ENCODE assay signal across 28 cellular contexts in genomic region chr21:42521805-42522204, GRCh38. TPM values are rescaled to one million over a fixed set of nuclear protein-coding genes. Genes with fewer than 3 reads are reported as not detected.
A peak's percentile ranks its signal among the peaks of the same experiment; 100 is the strongest.
DNase-seq lines count a peak whose midpoint lies in the region; ATAC-seq, FAIRE-seq and TF ChIP-seq lines count a peak whose summit lies in the region.
"Had no signal": no experiment of that assay in that cellular context is flagged by ENCODE, and none has a peak within 500 bp of the region (broad histone marks: within the 10 kb centered on the region; RNA-seq: fewer than 3 reads in every experiment).

No MANE protein-coding gene starts in this region.

- no peak overlapping the region for H2AK5ac ChIP-seq in trophoblast cell (ENCODE audit: low read length)

- H3K9me2 ChIP-seq in DOHH2 (replicated peaks; ENCODE audit: control insufficient read depth, low read length) (no peaks in the 10 kb centered on the region), Karpas-422 (replicated peaks; ENCODE audit: insufficient read depth, low read length) (no peaks in the 10 kb centered on the region)

- in situ Hi-C loops in K562 (cut with MboI) = no loop called here

- H3K9ac ChIP-seq in Karpas-422 (ENCODE audit: low read length) = peak overlapping the region; percentile 39; the same call in 1 of the 2 replicates
- no peak overlapping the region for H3K9ac ChIP-seq in K562 (ENCODE audit: insufficient read depth in 1 of 2, low read depth in 2 of 2, low read length in 2 of 2)
- no peak overlapping the region for H3K9ac ChIP-seq in trophoblast cell (ENCODE audit: low read length)
- H3K9ac ChIP-seq in smooth muscle cell (ENCODE audit: low read depth) = no peak overlapping the region

- H3K4me3 ChIP-seq in DOHH2 (ENCODE audit: low read length) = no peak overlapping the region
- no peak overlapping the region for H3K4me3 ChIP-seq in Karpas-422 (ENCODE audit: low read length)
- no peak overlapping the region for H3K4me3 ChIP-seq in K562
- no peak overlapping the region for H3K4me3 ChIP-seq in trophoblast cell (ENCODE audit: low read depth, low read length)
- H3K4me3 ChIP-seq in smooth muscle cell = no peak overlapping the region
- H3K4me3 ChIP-seq: A549, MG63, SJSA1 had no signal

- no peaks in the 10 kb centered on the region for H4K20me1 ChIP-seq in DOHH2 (ENCODE audit: control insufficient read depth, insufficient read depth, low read depth, low read length)
- no peaks in the 10 kb centered on the region for H4K20me1 ChIP-seq in Karpas-422 (ENCODE audit: insufficient read depth, low read depth, low read length)
- peaks cover 6% of the 10 kb centered on the region; the same call in 1 of the 2 replicates for H4K20me1 ChIP-seq in K562 (replicated peaks; ENCODE audit: control insufficient read depth, insufficient read depth, low read length)
- H4K20me1 ChIP-seq in smooth muscle cell (ENCODE audit: low read depth) = no peaks in the 10 kb centered on the region

- DNase-seq in Karpas-422 (no peak), K562 (ENCODE audit: extremely low read depth in 1 of 4, low spot score in 3 of 4) (no peak), trophoblast cell (no peak), epidermal melanocyte (ENCODE audit: insufficient read length, low spot score) (no peak), smooth muscle cell (lab: John Stamatoyannopoulos, UW; ENCODE audit: unreplicated experiment) (no peak)
- DNase-seq: AML-193; C1 segment of cervical spinal cord; CD4-positive, alpha-beta memory T cell; COR-L47; GF-D8; Kasumi-1; MG63; NCI-H1105 treated with DMSO at 0.1 percent for 48 hours; NCI-H146; NCI-H2029; NCI-H446 treated with DMSO at 0.1 percent for 48 hours; NCI-H82; NK-92 treated with Interleukin-12 subunit alpha and Interleukin-12 subunit beta, amount 100 ng/mL, for 24 hours had no signal

- TF ChIP-seq POLR2A in K562 (conservative IDR thresholded peaks at IDR 0.05) = no peak

- no peak overlapping the region for H3K14ac ChIP-seq in trophoblast cell (ENCODE audit: low read length)

- CTCF ChIA-PET in K562 (lab: Yijun Ruan, JAX; ENCODE audit: low intra/inter-chr PET ratio) = no interaction called here

- no peak overlapping the region for H3K4ac ChIP-seq in trophoblast cell (ENCODE audit: low read depth, low read length)

- no peak overlapping the region for H2AFZ ChIP-seq in Karpas-422 (ENCODE audit: low read length)
- no peak overlapping the region for H2AFZ ChIP-seq in K562 (ENCODE audit: low read depth, low read length)
- H2AFZ ChIP-seq in trophoblast cell (ENCODE audit: insufficient read depth, low read length, poor library complexity) = no peak overlapping the region
- no peak overlapping the region for H2AFZ ChIP-seq in smooth muscle cell (ENCODE audit: low read depth)

- peak overlapping the region; percentile 37 for H3K18ac ChIP-seq in trophoblast cell (ENCODE audit: low read length)

- H2BK12ac ChIP-seq in trophoblast cell (ENCODE audit: low read length) = no peak overlapping the region

- WGBS in K562 (ENCODE audit: insufficient coverage, low coverage, missing lambda C conversion rate) = 9% methylated on average over 6 of the region's 6 CpGs
- no CpG with 5 or more reads among the region's 6 CpGs for WGBS in trophoblast cell (ENCODE audit: extremely low coverage, insufficient coverage, insufficient read length)
- WGBS in smooth muscle cell (ENCODE audit: low lambda C conversion rate) = 94% methylated on average over 6 of the region's 6 CpGs

- H4K8ac ChIP-seq in trophoblast cell (ENCODE audit: low read depth, low read length) = no peak overlapping the region

- no peak overlapping the region for H4K91ac ChIP-seq in trophoblast cell (ENCODE audit: low read depth, low read length)

- ATAC-seq in K562 (no peak), GM18868 (IDR thresholded peaks at IDR 0.05; ENCODE audit: unreplicated experiment) (no peak), SK-N-SH treated with all-trans-retinoic acid at 6 μM for 48 hours (no peak)
- ATAC-seq: A549, HCT116, PC-3 had no signal

- TF ChIP-seq EP300 in K562 (IDR thresholded peaks at IDR 0.05; ENCODE audit: low read length) = no peak

- H3F3A ChIP-seq in DOHH2 (ENCODE audit: control insufficient read depth, insufficient read depth) (peaks cover 23% of the 10 kb centered on the region), smooth muscle cell (ENCODE audit: low read depth) (peaks cover 14% of the 10 kb centered on the region)

- TF ChIP-seq RAD21 in K562 (CRISPR knock-in tag; conservative IDR thresholded peaks at IDR 0.05 in 1 of 2, IDR thresholded peaks at IDR 0.05 in 1 of 2) = no peak

- intact Hi-C loops in K562 (cut with micrococcal nuclease) = loop anchor here (10.0 kb wide), 1 partner anchor 53 kb away; no protein-coding TSS in a partner anchor

- peak overlapping the region; percentile 29 for H3K4me2 ChIP-seq in DOHH2 (ENCODE audit: low read length)
- H3K4me2 ChIP-seq in Karpas-422 (ENCODE audit: low read depth, low read length, poor library complexity, severe bottlenecking) = peak overlapping the region; percentile 36
- H3K4me2 ChIP-seq in K562 (ENCODE audit: insufficient read depth, low read length) = no peak overlapping the region
- H3K4me2 ChIP-seq in trophoblast cell (ENCODE audit: low read length) = no peak overlapping the region
- H3K4me2 ChIP-seq in smooth muscle cell = no peak overlapping the region
- H3K4me2 ChIP-seq: A549 had no signal

- no peaks in the 10 kb centered on the region for H3K9me3 ChIP-seq in DOHH2 (ENCODE audit: control insufficient read depth, insufficient read depth, low read length)
- H3K9me3 ChIP-seq in Karpas-422 (ENCODE audit: low read length) = no peaks in the 10 kb centered on the region
- no peaks in the 10 kb centered on the region for H3K9me3 ChIP-seq in K562 (replicated peaks; ENCODE audit: control insufficient read depth, insufficient read depth, low read depth, low read length)
- peaks cover 1% of the 10 kb centered on the region for H3K9me3 ChIP-seq in trophoblast cell (ENCODE audit: insufficient read depth, low read depth, low read length)
- no peaks in the 10 kb centered on the region for H3K9me3 ChIP-seq in smooth muscle cell (replicated peaks; ENCODE audit: low read depth)
- H3K9me3 ChIP-seq: A549, MG63, SJSA1 had no signal

- H3K9me1 ChIP-seq in K562 (ENCODE audit: control insufficient read depth, insufficient read depth, low read length) = no peaks in the 10 kb centered on the region

- H3K4me1 ChIP-seq in DOHH2 (ENCODE audit: control insufficient read depth, low read length) (peaks cover 57% of the 10 kb centered on the region), Karpas-422 (ENCODE audit: low read length) (peaks cover 77% of the 10 kb centered on the region), K562 (replicated peaks in 1 of 2; ENCODE audit: control insufficient read depth in 2 of 2, insufficient read depth in 2 of 2, low read length in 2 of 2) (peaks cover 0 to 4% of the 10 kb centered on the region in 2 experiments; a peak in 1 of 5 replicates), trophoblast cell (ENCODE audit: control insufficient read depth in 1 of 2, insufficient read depth in 2 of 2, low read length in 2 of 2) (peaks cover 23 to 30% of the 10 kb centered on the region in 2 experiments), smooth muscle cell (ENCODE audit: low read depth) (peaks cover 38% of the 10 kb centered on the region)

- H2BK120ac ChIP-seq in trophoblast cell (ENCODE audit: insufficient read depth, low read length, poor library complexity) = no peak overlapping the region

- H3K36me3 ChIP-seq in DOHH2 (ENCODE audit: control insufficient read depth, low read length) = peaks cover 93% of the 10 kb centered on the region
- peaks cover 22% of the 10 kb centered on the region; the same call in 1 of the 2 replicates for H3K36me3 ChIP-seq in Karpas-422 (ENCODE audit: insufficient read depth, low read length)
- H3K36me3 ChIP-seq in K562 (ENCODE audit: control insufficient read depth, insufficient read depth, low read length) = no peaks in the 10 kb centered on the region
- peaks cover 16 to 23% of the 10 kb centered on the region in 2 experiments for H3K36me3 ChIP-seq in trophoblast cell (ENCODE audit: control insufficient read depth in 1 of 2, insufficient read depth in 2 of 2, low read length in 2 of 2)
- H3K36me3 ChIP-seq in smooth muscle cell (ENCODE audit: low read depth) = no peaks in the 10 kb centered on the region
- H3K36me3 ChIP-seq: SJSA1 had no signal

- peaks cover 11% of the 10 kb centered on the region for H3K79me1 ChIP-seq in trophoblast cell (ENCODE audit: low read length)

- H3K27ac ChIP-seq in DOHH2 (ENCODE audit: low read depth, low read length) (peak overlapping the region; percentile 2; the same call in 1 of the 2 replicates), Karpas-422 (ENCODE audit: low read length) (peak overlapping the region; percentile 96), K562 (ENCODE audit: extremely low read depth, low read depth, low read length) (no peak overlapping the region), trophoblast cell (ENCODE audit: low read depth, low read length) (no peak overlapping the region), smooth muscle cell (ENCODE audit: low read depth) (no peak overlapping the region)
- H3K27ac ChIP-seq: A549, HL-60, SJSA1 had no signal

- H3K27me3 ChIP-seq in DOHH2 (ENCODE audit: control insufficient read depth, low read length) = no peaks in the 10 kb centered on the region
- no peaks in the 10 kb centered on the region for H3K27me3 ChIP-seq in Karpas-422 (ENCODE audit: low read length)
- H3K27me3 ChIP-seq in K562 (ENCODE audit: control insufficient read depth in 2 of 2, insufficient read depth in 2 of 2, low read length in 2 of 2) = peaks cover 66 to 83% of the 10 kb centered on the region in 2 experiments
- no peaks in the 10 kb centered on the region for H3K27me3 ChIP-seq in trophoblast cell (ENCODE audit: insufficient read depth, low read length)
- H3K27me3 ChIP-seq in smooth muscle cell (ENCODE audit: low read depth) = no peaks in the 10 kb centered on the region
- H3K27me3 ChIP-seq: MG63, SJSA1 had no signal

- H2BK5ac ChIP-seq in trophoblast cell (ENCODE audit: low read depth, low read length, poor library complexity) = no peak overlapping the region

- peaks cover 72% of the 10 kb centered on the region for H3K79me2 ChIP-seq in DOHH2 (ENCODE audit: control insufficient read depth, low read length)
- H3K79me2 ChIP-seq in Karpas-422 (ENCODE audit: low read length) = peaks cover 21% of the 10 kb centered on the region
- H3K79me2 ChIP-seq in K562 (ENCODE audit: control insufficient read depth, insufficient read depth, low read length) = no peaks in the 10 kb centered on the region
- no peaks in the 10 kb centered on the region for H3K79me2 ChIP-seq in trophoblast cell (ENCODE audit: control insufficient read depth, insufficient read depth, low read length, poor library complexity)
- no peaks in the 10 kb centered on the region for H3K79me2 ChIP-seq in smooth muscle cell (ENCODE audit: low read depth)

- no TSS peak for BruUV-seq in K562 (replicated peaks; lab: Mats Ljungman, UMichigan)

- no peak overlapping the region for H4K12ac ChIP-seq in trophoblast cell (ENCODE audit: low read depth, low read length)

- POLR2A ChIA-PET in K562 (lab: Yijun Ruan, JAX) = interaction anchor here (1.9 kb wide), 1 partner anchor 9 kb away, joined by 7 read pairs; no protein-coding TSS in a partner anchor

- H3K23ac ChIP-seq in trophoblast cell (ENCODE audit: low read length) = no peak overlapping the region

- TF ChIP-seq CTCF in DOHH2 (IDR thresholded peaks at IDR 0.05; ENCODE audit: low read depth, low read length, poor library complexity, severe bottlenecking) (no peak), K562 (IDR thresholded peaks at IDR 0.05 in 2 of 3, conservative IDR thresholded peaks at IDR 0.05 in 1 of 3; ENCODE audit: insufficient read depth in 2 of 3, low read depth in 1 of 3, low read length in 3 of 3) (no peak), smooth muscle cell (IDR thresholded peaks at IDR 0.05; ENCODE audit: borderline replicate concordance, insufficient read depth, poor library complexity, severe bottlenecking) (no peak)

- FAIRE-seq in K562 (lab: Jason Lieb, UNC) = no peak
- FAIRE-seq: A549, GM12891 had no signal

RNA-seq across cellular contexts. Expression of gene SLC37A1, which starts 8.2 kb away (rescaled TPM):
- 47.1 and 51.4 TPM in 2 replicates for total RNA-seq in Karpas-422 (2014; rRNA removed; shearing (Covaris generic); ENCODE audit: low replicate concordance)
- total RNA-seq in K562 (2011; cell fraction: chromatin; rRNA removed; ENCODE audit: low replicate concordance) = 4.6 and 9.1 TPM in 2 replicates
- total RNA-seq in K562 (2011; cell fraction: nucleolus; rRNA removed) = 5.5 and 5.9 TPM in 2 replicates
- total RNA-seq in K562 (2011; cell fraction: nucleoplasm; rRNA removed) = 5.6 and 6.5 TPM in 2 replicates
- total RNA-seq in K562 (2014; rRNA removed) (0.33 and 1.4 TPM in 2 replicates), K562 (2014; rRNA removed; fragmentation: Illumina TruSeq; extraction: Trizol) (0.10 and 0.15 TPM in 2 replicates), K562 (2015; rRNA removed; fragmentation: Illumina TruSeq; extraction: Trizol) (0.40 and 0.79 TPM in 2 replicates), K562 (2021) (0.40 and 0.60 TPM in 2 replicates), smooth muscle cell (18.0 and 19.4 TPM in 2 replicates)
- polyA plus RNA-seq in K562 (2011; rRNA removed) (3.4 and 4.5 TPM in 2 replicates), K562 (2014; fragmentation: Illumina TruSeq; extraction: Trizol) (0.45 and 0.65 TPM in 2 replicates), K562 (2014; fragmentation: Nextera tagmentation; extraction: Ambion mirVana) (under 1 TPM; 0.06 to 0.20 TPM), K562 (2014; rRNA removed) (0.09 and 0.24 TPM in 2 replicates), smooth muscle cell (14.6 and 15.0 TPM in 2 replicates)
- polyA plus RNA-seq in K562 (2011; cell fraction: cytosol; rRNA removed) = 2.8 and 3.2 TPM in 2 replicates
- polyA plus RNA-seq in K562 (2011; cell fraction: nucleus; rRNA removed) = 10.8 and 11.2 TPM in 2 replicates
- 0.43 and 1.8 TPM in 2 replicates for polyA plus RNA-seq in K562 (2012)
- polyA minus RNA-seq in K562 (2011; rRNA and poly(A)+ RNA removed) = 3.8 and 6.7 TPM in 2 replicates
- 2.5 and 2.6 TPM in 2 replicates for polyA minus RNA-seq in K562 (2011; cell fraction: cytosol; rRNA and poly(A)+ RNA removed)
- 8.3 and 11.8 TPM in 2 replicates for polyA minus RNA-seq in K562 (2011; cell fraction: nucleus; rRNA and poly(A)+ RNA removed)
- 15.1 and 16.6 TPM in 2 replicates for polyA plus RNA-seq in trophoblast cell (2013)

RNA-seq across cellular contexts. Expression of gene RSPH1, which starts 25.8 kb away (rescaled TPM):
- total RNA-seq in Karpas-422 (2014; rRNA removed; shearing (Covaris generic); ENCODE audit: low replicate concordance) = 0.26 and 0.54 TPM in 2 replicates
- 0.16 TPM in 1 of 2 replicates, not detected in the other for total RNA-seq in K562 (2011; cell fraction: chromatin; rRNA removed; ENCODE audit: low replicate concordance)
- total RNA-seq in K562 (2011; cell fraction: nucleolus; rRNA removed) = not detected in 2 replicates
- total RNA-seq in K562 (2011; cell fraction: nucleoplasm; rRNA removed) = 0.15 TPM in 1 of 2 replicates, not detected in the other
- not detected in 2 replicates for total RNA-seq in K562 (2014; rRNA removed)
- not detected in 2 replicates for total RNA-seq in K562 (2014; rRNA removed; fragmentation: Illumina TruSeq; extraction: Trizol)
- total RNA-seq in K562 (2015; rRNA removed; fragmentation: Illumina TruSeq; extraction: Trizol) = not detected in 2 replicates
- not detected in 2 replicates for total RNA-seq in K562 (2021)
- 0.17 TPM in 1 of 2 replicates, not detected in the other for polyA plus RNA-seq in K562 (2011; rRNA removed)
- 0.01 TPM in 1 of 2 replicates, not detected in the other for polyA plus RNA-seq in K562 (2011; cell fraction: cytosol; rRNA removed)
- polyA plus RNA-seq in K562 (2011; cell fraction: nucleus; rRNA removed) = 0.07 TPM in 1 of 2 replicates, not detected in the other
- 0.18 TPM in 1 of 2 replicates, not detected in the other for polyA plus RNA-seq in K562 (2012)
- not detected in 2 replicates for polyA plus RNA-seq in K562 (2014; fragmentation: Illumina TruSeq; extraction: Trizol)
- polyA plus RNA-seq in K562 (2014; fragmentation: Nextera tagmentation; extraction: Ambion mirVana) = not detected
- not detected in 2 replicates for polyA plus RNA-seq in K562 (2014; rRNA removed)
- 0.07 TPM in 1 of 2 replicates, not detected in the other for polyA minus RNA-seq in K562 (2011; rRNA and poly(A)+ RNA removed)
- polyA minus RNA-seq in K562 (2011; cell fraction: cytosol; rRNA and poly(A)+ RNA removed) = not detected in 2 replicates
- not detected in 2 replicates for polyA minus RNA-seq in K562 (2011; cell fraction: nucleus; rRNA and poly(A)+ RNA removed)
- polyA plus RNA-seq in trophoblast cell (2013) = 0.12 and 0.17 TPM in 2 replicates
- total RNA-seq in smooth muscle cell = 0.13 TPM in 1 of 2 replicates, not detected in the other
- polyA plus RNA-seq in smooth muscle cell = 0.16 TPM in 1 of 2 replicates, not detected in the other
- total RNA-seq: CD4-positive, alpha-beta memory T cell; H4; SJSA1 had no signal
- polyA plus RNA-seq: CD4-positive, alpha-beta memory T cell had no signal

Comparison
In these comparisons a context has a peak if more than half of its experiments do, and no peak if none do; other contexts are left out.
1. H3K27ac ChIP-seq: peak in DOHH2 (single experiment) and Karpas-422 (single experiment); none in K562 (single experiment), trophoblast cell (single experiment) and smooth muscle cell (single experiment).
2. H3K4me2 ChIP-seq: peak in DOHH2 (single experiment) and Karpas-422 (single experiment); none in K562 (single experiment), trophoblast cell (single experiment) and smooth muscle cell (single experiment).